ENCODE assay signal across 1 cellular context in the genomic region with DNA sequence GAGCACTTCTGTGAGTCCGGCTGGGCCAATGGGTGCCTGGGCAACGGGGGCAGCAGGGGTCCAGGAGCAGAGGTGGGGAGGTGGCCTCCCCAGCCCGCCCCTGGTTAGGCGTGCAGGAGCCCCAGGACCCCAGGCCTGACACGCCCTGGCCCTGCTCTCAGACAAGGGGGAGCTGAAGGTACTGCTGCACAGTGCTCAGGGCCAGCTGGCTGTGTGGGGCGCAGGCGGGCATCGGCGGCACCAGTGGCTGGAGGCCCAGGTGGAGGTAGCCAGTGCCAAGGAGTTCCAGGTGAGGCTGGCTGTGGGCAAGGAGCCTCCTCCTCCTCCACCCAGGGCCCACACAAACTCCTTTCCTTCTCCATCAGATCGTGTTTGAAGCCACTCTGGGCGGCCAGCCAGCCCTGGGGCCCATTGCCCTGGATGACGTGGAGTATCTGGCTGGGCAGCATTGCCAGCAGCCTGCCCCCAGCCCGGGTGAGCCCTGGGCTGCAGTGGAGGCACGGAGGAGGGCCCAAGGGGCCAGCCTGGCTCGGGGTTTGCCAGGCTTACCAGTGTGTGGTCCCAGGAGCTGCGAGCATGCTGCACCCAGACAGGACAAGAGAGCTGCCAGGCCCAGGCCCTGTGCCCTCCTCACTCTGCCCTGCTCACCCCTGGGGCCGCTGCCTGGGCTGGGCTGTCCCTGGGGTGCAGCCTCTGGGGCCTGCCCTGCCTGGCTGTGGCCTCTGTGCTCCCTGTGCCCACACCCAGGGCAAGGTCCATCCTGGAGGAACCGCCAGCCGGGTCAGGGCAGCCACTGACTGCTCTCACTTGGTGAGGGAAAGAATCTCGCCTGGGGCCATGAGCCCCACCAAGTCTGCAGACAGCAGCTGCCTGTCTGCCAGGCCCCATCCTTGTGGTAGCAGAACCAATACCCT.
TF ChIP-seq lines count a peak whose summit lies in the region.

No MANE protein-coding gene starts in this region.

TF ChIP-seq in HepG2, 621 proteins besides CTCF, POLR2A, EP300 and RAD21 (continued from another document):
- TF ChIP-seq, protein P1, sequence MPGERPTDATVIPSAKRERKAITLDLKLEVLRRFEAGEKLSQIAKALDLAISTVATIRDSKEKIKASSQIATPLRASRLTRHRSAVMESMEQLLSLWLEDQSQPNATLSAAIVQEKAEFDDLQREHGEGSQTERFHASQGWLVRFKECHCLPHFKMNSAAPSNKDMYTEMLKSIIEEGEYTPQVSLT (CRISPR knock-in tag; IDR thresholded peaks at IDR 0.05; ENCODE audit: borderline replicate concordance, low read depth): no peak
- TF ChIP-seq, protein P2, sequence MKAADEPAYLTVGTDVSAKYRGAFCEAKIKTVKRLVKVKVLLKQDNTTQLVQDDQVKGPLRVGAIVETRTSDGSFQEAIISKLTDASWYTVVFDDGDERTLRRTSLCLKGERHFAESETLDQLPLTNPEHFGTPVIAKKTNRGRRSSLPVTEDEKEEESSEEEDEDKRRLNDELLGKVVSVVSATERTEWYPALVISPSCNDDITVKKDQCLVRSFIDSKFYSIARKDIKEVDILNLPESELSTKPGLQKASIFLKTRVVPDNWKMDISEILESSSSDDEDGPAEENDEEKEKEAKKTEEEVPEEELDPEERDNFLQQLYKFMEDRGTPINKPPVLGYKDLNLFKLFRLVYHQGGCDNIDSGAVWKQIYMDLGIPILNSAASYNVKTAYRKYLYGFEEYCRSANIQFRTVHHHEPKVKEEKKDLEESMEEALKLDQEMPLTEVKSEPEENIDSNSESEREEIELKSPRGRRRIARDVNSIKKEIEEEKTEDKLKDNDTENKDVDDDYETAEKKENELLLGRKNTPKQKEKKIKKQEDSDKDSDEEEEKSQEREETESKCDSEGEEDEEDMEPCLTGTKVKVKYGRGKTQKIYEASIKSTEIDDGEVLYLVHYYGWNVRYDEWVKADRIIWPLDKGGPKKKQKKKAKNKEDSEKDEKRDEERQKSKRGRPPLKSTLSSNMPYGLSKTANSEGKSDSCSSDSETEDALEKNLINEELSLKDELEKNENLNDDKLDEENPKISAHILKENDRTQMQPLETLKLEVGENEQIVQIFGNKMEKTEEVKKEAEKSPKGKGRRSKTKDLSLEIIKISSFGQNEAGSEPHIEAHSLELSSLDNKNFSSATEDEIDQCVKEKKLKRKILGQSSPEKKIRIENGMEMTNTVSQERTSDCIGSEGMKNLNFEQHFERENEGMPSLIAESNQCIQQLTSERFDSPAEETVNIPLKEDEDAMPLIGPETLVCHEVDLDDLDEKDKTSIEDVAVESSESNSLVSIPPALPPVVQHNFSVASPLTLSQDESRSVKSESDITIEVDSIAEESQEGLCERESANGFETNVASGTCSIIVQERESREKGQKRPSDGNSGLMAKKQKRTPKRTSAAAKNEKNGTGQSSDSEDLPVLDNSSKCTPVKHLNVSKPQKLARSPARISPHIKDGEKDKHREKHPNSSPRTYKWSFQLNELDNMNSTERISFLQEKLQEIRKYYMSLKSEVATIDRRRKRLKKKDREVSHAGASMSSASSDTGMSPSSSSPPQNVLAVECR (CRISPR knock-in tag; IDR thresholded peaks at IDR 0.05; ENCODE audit: borderline replicate concordance): peak; percentile 19; the same call in 1 of the 2 replicates
- TF ChIP-seq, protein P3, sequence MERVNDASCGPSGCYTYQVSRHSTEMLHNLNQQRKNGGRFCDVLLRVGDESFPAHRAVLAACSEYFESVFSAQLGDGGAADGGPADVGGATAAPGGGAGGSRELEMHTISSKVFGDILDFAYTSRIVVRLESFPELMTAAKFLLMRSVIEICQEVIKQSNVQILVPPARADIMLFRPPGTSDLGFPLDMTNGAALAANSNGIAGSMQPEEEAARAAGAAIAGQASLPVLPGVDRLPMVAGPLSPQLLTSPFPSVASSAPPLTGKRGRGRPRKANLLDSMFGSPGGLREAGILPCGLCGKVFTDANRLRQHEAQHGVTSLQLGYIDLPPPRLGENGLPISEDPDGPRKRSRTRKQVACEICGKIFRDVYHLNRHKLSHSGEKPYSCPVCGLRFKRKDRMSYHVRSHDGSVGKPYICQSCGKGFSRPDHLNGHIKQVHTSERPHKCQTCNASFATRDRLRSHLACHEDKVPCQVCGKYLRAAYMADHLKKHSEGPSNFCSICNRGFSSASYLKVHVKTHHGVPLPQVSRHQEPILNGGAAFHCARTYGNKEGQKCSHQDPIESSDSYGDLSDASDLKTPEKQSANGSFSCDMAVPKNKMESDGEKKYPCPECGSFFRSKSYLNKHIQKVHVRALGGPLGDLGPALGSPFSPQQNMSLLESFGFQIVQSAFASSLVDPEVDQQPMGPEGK (CRISPR knock-in tag; IDR thresholded peaks at IDR 0.05): peak; percentile 25; the same call in 1 of the 2 replicates
- TF ChIP-seq ZFP62 (CRISPR knock-in tag; IDR thresholded peaks at IDR 0.05) (no peak), NR3C1 (CRISPR knock-in tag; IDR thresholded peaks at IDR 0.05) (no peak), HNF4A (CRISPR knock-in tag; IDR thresholded peaks at IDR 0.05) (peak; percentile 81), POLR2AphosphoS5 (IDR thresholded peaks at IDR 0.05; ENCODE audit: low read depth, low read length) (no peak), SUZ12 (IDR thresholded peaks at IDR 0.05; ENCODE audit: low read depth, low read length) (no peak), NR1H2 (CRISPR knock-in tag; IDR thresholded peaks at IDR 0.05; ENCODE audit: borderline replicate concordance, low read depth) (no peak), ZFX (CRISPR knock-in tag; IDR thresholded peaks at IDR 0.05; ENCODE audit: low read depth) (no peak), ZFP82 (CRISPR knock-in tag; IDR thresholded peaks at IDR 0.05; ENCODE audit: borderline replicate concordance) (no peak), TCF12 (IDR thresholded peaks at IDR 0.05) (no peak), TCF12 (CRISPR knock-in tag; IDR thresholded peaks at IDR 0.05) (no peak), ZNF615 (CRISPR knock-in tag; IDR thresholded peaks at IDR 0.05; ENCODE audit: borderline replicate concordance) (no peak), GATAD1 (CRISPR knock-in tag; IDR thresholded peaks at IDR 0.05) (no peak), MIXL1 (CRISPR knock-in tag; IDR thresholded peaks at IDR 0.05) (no peak), TRIM24 (CRISPR knock-in tag; IDR thresholded peaks at IDR 0.05) (no peak), ZNF446 (CRISPR knock-in tag; IDR thresholded peaks at IDR 0.05) (no peak), GFI1 (CRISPR knock-in tag; IDR thresholded peaks at IDR 0.05; ENCODE audit: borderline replicate concordance) (no peak), ZSCAN9 (CRISPR knock-in tag; IDR thresholded peaks at IDR 0.05; ENCODE audit: borderline replicate concordance) (no peak)
- TF ChIP-seq, protein P4, sequence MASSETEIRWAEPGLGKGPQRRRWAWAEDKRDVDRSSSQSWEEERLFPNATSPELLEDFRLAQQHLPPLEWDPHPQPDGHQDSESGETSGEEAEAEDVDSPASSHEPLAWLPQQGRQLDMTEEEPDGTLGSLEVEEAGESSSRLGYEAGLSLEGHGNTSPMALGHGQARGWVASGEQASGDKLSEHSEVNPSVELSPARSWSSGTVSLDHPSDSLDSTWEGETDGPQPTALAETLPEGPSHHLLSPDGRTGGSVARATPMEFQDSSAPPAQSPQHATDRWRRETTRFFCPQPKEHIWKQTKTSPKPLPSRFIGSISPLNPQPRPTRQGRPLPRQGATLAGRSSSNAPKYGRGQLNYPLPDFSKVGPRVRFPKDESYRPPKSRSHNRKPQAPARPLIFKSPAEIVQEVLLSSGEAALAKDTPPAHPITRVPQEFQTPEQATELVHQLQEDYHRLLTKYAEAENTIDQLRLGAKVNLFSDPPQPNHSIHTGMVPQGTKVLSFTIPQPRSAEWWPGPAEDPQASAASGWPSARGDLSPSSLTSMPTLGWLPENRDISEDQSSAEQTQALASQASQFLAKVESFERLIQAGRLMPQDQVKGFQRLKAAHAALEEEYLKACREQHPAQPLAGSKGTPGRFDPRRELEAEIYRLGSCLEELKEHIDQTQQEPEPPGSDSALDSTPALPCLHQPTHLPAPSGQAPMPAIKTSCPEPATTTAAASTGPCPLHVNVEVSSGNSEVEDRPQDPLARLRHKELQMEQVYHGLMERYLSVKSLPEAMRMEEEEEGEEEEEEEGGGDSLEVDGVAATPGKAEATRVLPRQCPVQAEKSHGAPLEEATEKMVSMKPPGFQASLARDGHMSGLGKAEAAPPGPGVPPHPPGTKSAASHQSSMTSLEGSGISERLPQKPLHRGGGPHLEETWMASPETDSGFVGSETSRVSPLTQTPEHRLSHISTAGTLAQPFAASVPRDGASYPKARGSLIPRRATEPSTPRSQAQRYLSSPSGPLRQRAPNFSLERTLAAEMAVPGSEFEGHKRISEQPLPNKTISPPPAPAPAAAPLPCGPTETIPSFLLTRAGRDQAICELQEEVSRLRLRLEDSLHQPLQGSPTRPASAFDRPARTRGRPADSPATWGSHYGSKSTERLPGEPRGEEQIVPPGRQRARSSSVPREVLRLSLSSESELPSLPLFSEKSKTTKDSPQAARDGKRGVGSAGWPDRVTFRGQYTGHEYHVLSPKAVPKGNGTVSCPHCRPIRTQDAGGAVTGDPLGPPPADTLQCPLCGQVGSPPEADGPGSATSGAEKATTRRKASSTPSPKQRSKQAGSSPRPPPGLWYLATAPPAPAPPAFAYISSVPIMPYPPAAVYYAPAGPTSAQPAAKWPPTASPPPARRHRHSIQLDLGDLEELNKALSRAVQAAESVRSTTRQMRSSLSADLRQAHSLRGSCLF (CRISPR knock-in tag; IDR thresholded peaks at IDR 0.05; ENCODE audit: borderline replicate concordance): no peak
- TF ChIP-seq, protein P5, sequence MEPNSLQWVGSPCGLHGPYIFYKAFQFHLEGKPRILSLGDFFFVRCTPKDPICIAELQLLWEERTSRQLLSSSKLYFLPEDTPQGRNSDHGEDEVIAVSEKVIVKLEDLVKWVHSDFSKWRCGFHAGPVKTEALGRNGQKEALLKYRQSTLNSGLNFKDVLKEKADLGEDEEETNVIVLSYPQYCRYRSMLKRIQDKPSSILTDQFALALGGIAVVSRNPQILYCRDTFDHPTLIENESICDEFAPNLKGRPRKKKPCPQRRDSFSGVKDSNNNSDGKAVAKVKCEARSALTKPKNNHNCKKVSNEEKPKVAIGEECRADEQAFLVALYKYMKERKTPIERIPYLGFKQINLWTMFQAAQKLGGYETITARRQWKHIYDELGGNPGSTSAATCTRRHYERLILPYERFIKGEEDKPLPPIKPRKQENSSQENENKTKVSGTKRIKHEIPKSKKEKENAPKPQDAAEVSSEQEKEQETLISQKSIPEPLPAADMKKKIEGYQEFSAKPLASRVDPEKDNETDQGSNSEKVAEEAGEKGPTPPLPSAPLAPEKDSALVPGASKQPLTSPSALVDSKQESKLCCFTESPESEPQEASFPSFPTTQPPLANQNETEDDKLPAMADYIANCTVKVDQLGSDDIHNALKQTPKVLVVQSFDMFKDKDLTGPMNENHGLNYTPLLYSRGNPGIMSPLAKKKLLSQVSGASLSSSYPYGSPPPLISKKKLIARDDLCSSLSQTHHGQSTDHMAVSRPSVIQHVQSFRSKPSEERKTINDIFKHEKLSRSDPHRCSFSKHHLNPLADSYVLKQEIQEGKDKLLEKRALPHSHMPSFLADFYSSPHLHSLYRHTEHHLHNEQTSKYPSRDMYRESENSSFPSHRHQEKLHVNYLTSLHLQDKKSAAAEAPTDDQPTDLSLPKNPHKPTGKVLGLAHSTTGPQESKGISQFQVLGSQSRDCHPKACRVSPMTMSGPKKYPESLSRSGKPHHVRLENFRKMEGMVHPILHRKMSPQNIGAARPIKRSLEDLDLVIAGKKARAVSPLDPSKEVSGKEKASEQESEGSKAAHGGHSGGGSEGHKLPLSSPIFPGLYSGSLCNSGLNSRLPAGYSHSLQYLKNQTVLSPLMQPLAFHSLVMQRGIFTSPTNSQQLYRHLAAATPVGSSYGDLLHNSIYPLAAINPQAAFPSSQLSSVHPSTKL (CRISPR knock-in tag; IDR thresholded peaks at IDR 0.05): no peak
- TF ChIP-seq, protein P6, sequence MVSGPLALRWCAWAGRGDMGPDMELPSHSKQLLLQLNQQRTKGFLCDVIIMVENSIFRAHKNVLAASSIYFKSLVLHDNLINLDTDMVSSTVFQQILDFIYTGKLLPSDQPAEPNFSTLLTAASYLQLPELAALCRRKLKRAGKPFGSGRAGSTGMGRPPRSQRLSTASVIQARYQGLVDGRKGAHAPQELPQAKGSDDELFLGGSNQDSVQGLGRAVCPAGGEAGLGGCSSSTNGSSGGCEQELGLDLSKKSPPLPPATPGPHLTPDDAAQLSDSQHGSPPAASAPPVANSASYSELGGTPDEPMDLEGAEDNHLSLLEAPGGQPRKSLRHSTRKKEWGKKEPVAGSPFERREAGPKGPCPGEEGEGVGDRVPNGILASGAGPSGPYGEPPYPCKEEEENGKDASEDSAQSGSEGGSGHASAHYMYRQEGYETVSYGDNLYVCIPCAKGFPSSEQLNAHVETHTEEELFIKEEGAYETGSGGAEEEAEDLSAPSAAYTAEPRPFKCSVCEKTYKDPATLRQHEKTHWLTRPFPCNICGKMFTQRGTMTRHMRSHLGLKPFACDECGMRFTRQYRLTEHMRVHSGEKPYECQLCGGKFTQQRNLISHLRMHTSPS (CRISPR knock-in tag; IDR thresholded peaks at IDR 0.05; ENCODE audit: low read depth): peak; percentile 97
- TF ChIP-seq, protein P7, sequence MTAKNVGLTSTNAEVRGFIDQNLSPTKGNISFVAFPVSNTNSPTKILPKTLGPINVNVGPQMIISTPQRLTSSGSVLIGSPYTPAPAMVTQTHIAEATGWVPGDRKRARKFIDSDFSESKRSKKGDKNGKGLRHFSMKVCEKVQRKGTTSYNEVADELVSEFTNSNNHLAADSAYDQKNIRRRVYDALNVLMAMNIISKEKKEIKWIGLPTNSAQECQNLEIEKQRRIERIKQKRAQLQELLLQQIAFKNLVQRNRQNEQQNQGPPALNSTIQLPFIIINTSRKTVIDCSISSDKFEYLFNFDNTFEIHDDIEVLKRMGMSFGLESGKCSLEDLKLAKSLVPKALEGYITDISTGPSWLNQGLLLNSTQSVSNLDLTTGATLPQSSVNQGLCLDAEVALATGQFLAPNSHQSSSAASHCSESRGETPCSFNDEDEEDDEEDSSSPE (CRISPR knock-in tag; IDR thresholded peaks at IDR 0.05): no peak
